1 cellular context compared by ENCODE assay signal in the genomic region with DNA sequence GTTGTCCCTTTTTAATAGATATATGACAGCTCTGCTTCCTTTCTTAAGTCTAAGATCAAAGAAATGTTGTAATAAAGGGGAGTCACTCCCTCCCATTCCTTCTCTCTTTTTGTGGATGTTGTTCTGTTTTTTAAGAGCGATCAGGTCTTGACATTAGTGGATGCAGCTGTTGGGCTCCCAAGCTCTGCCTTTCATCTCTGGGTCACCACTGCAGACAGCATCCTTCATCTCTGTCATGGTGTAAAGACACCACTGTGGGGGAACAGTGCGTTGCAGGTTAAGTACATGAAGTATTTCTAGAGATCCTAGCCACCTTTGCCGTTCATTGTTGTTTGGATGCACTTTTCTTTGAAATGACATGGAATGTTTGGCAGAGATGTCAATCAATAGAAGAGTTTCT.
TF ChIP-seq lines count a peak whose summit lies in the region.

No MANE protein-coding gene starts in this region.

TF ChIP-seq in H1, 55 proteins besides CTCF, POLR2A, EP300 and RAD21:
- no peak for TF ChIP-seq RXRA (IDR thresholded peaks at IDR 0.05; ENCODE audit: insufficient read depth, low read depth, low read length)
